In the genomic region with DNA sequence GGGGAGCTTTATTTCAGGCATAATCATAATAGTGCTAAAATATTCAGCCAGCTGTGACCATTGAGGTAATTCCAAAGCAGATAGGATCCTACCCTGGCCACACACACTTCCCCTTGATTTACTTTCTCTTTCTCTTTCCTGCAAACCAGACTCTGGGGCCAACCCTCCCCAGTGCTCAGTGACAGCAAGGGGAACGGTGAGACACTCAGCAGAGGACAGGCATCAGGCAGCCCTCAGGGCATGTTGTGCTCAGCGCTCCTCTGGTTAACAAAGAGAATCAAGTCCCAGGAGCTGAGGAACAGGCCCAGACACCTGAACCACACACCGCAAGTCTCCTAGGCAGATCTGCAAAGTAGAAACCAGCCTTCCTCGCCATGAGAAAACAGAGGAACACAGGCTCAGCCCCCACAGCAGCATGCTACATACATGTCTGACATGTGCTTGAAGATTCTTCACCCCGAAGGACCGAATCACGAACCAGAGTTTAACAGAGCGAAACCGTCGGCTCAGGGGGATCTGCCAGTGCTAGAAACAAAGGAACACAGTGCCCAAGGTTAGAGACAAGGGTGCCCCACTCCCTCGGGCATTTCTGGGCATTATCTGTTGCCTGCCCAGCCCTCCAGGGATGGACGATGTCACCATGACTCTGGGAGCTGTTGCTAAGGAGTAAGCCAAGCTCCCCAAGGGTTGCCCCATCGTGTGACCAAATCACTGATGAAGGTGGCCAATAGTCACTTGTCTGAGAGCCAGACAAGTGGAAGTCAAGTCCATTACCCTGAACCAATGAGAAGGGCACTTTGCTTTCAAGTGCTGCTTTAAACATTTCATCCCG, we compare ENCODE assay signal across 8 cellular contexts. TPM values are rescaled to one million over a fixed set of nuclear protein-coding genes. Genes with fewer than 3 reads are reported as not detected.
DNase-seq lines count a peak whose midpoint lies in the region; ATAC-seq and TF ChIP-seq lines count a peak whose summit lies in the region.

No MANE protein-coding gene starts in this region.

- no peak overlapping the region for H2BK12ac ChIP-seq in H9 (ENCODE audit: insufficient read length, low read depth, low read length)

- H3K4me3 ChIP-seq in choroid plexus epithelial cell (ENCODE audit: low read depth, low read length), result no peak overlapping the region

- H2BK5ac ChIP-seq in H9 (ENCODE audit: insufficient read length, low read length), result no peak overlapping the region

- H4K91ac ChIP-seq in H9 (ENCODE audit: insufficient read length, low read depth, low read length), result no peak overlapping the region

- H2BK120ac ChIP-seq in H9 (ENCODE audit: low read depth, low read length, poor library complexity, severe bottlenecking), result no peak overlapping the region

- no peak overlapping the region for H3K23ac ChIP-seq in H9 (ENCODE audit: insufficient read length, low read depth, low read length)

- H3K79me1 ChIP-seq in H9 (ENCODE audit: insufficient read depth, low read depth, low read length, poor library complexity, severe bottlenecking), result no peaks in the 10 kb centered on the region

- no peak overlapping the region for H3K27ac ChIP-seq in H9 (ENCODE audit: insufficient read length, low read depth, low read length)

- no peak overlapping the region for H4K5ac ChIP-seq in H9 (ENCODE audit: insufficient read length, low read depth, low read length)

- H3K27me3 ChIP-seq in H9 (ENCODE audit: insufficient read depth, low read length), result no peaks in the 10 kb centered on the region

- no peak overlapping the region for H3K4ac ChIP-seq in H9 (ENCODE audit: low read depth, low read length)

- no peak overlapping the region for H2BK15ac ChIP-seq in H9 (ENCODE audit: low read depth, low read length)

- no peaks in the 10 kb centered on the region for H3K4me1 ChIP-seq in H9 (ENCODE audit: insufficient read depth, low read length)

- no peak overlapping the region for H3K18ac ChIP-seq in H9 (ENCODE audit: insufficient read length, low read depth, low read length)

- TF ChIP-seq CTCF in choroid plexus epithelial cell (conservative IDR thresholded peaks at IDR 0.05; ENCODE audit: low read depth, low read length) (no peak), H9 (conservative IDR thresholded peaks at IDR 0.05) (no peak)

- no peaks in the 10 kb centered on the region for H4K20me1 ChIP-seq in H9 (ENCODE audit: control insufficient read depth, insufficient read depth, insufficient read length)

- H3K4me2 ChIP-seq in H9 (ENCODE audit: insufficient read depth, insufficient read length, low read length), result no peak overlapping the region

- no peak overlapping the region for H3K9ac ChIP-seq in H9 (ENCODE audit: extremely low read depth, insufficient read length, low read length)

- DNase-seq in activated CD8-positive, alpha-beta memory T cell treated with anti-CD3 and anti-CD28 coated beads, Interleukin-2, amount 10 ng/mL, durations not matched to agents 7 days and 5 days, result peak; percentile 89
- no peak for DNase-seq in activated CD8-positive, alpha-beta memory T cell treated with anti-CD3 and anti-CD28 coated beads, Interleukin-2, amount 50 U/mL, for 4 hours
- DNase-seq in RPMI7951 (ENCODE audit: low read depth) (peak; percentile 78), choroid plexus epithelial cell (ENCODE audit: low read depth) (peak; percentile 27), HT-29 (ENCODE audit: low spot score) (no peak), H9 (no peak)
- DNase-seq in stimulated activated CD4-positive, alpha-beta T cell treated with anti-CD3 and anti-CD28 coated beads, Interleukin-4, amount 100 ng/mL, for 24 hours, result peak; percentile 52

- H2AFZ ChIP-seq in H9 (ENCODE audit: low read length), result no peak overlapping the region

- CTCF ChIA-PET in activated CD8-positive, alpha-beta memory T cell treated with anti-CD3 and anti-CD28 coated beads, Interleukin-2, amount 10 ng/mL, durations not matched to agents 7 days and 5 days (lab: Charles Lee), result interaction anchor here (1.0 to 5.9 kb wide), 6 partner anchors 12 to 660 kb away, joined by 3 to 77 read pairs (median 6); no protein-coding TSS in a partner anchor

- H3K79me2 ChIP-seq in H9 (ENCODE audit: insufficient read depth, low read length), result no peaks in the 10 kb centered on the region

- H3K36me3 Mint-ChIP-seq in activated CD8-positive, alpha-beta memory T cell treated with anti-CD3 and anti-CD28 coated beads, Interleukin-2, amount 10 ng/mL, durations not matched to agents 7 days and 5 days, result peaks cover 14% of the 10 kb centered on the region
- H3K36me3 Mint-ChIP-seq in H9 (ENCODE audit: insufficient read depth in 1 of 3, low read depth in 3 of 3), result no peaks in the 10 kb centered on the region

- no peak overlapping the region for H3K56ac ChIP-seq in H9 (ENCODE audit: insufficient read length, low read depth, low read length)

- H3K27ac Mint-ChIP-seq in activated CD8-positive, alpha-beta memory T cell treated with anti-CD3 and anti-CD28 coated beads, Interleukin-2, amount 10 ng/mL, durations not matched to agents 7 days and 5 days, result peak overlapping the region; percentile 96
- no peak overlapping the region; a peak in 1 of 7 replicates for H3K27ac Mint-ChIP-seq in H9

- H4K8ac ChIP-seq in H9 (replicated peaks; ENCODE audit: insufficient read length, low read depth, low read length), result no peak overlapping the region

- H3K9me3 Mint-ChIP-seq in activated CD8-positive, alpha-beta memory T cell treated with anti-CD3 and anti-CD28 coated beads, Interleukin-2, amount 10 ng/mL, durations not matched to agents 7 days and 5 days (ENCODE audit: low read depth), result no peaks in the 10 kb centered on the region
- H3K9me3 Mint-ChIP-seq in H9, result no peaks in the 10 kb centered on the region

- no peaks in the 10 kb centered on the region for H3K9me3 ChIP-seq in H9 (ENCODE audit: control insufficient read depth, low read depth, low read length)

- peaks cover 55% of the 10 kb centered on the region for H3K4me1 Mint-ChIP-seq in activated CD8-positive, alpha-beta memory T cell treated with anti-CD3 and anti-CD28 coated beads, Interleukin-2, amount 10 ng/mL, durations not matched to agents 7 days and 5 days
- peaks cover 4 to 6% of the 10 kb centered on the region in 2 experiments; a peak in 3 of 4 replicates for H3K4me1 Mint-ChIP-seq in H9

- peak; percentile 98 for ATAC-seq in activated CD8-positive, alpha-beta memory T cell treated with anti-CD3 and anti-CD28 coated beads, Interleukin-2, amount 10 ng/mL, durations not matched to agents 7 days and 5 days
- ATAC-seq in HG02981 (IDR thresholded peaks at IDR 0.05; ENCODE audit: unreplicated experiment), result peak; percentile 99

- H2AK5ac ChIP-seq in H9 (ENCODE audit: insufficient read length, low read length), result no peak overlapping the region

- no CpG with 5 or more reads among the region's 14 CpGs for WGBS in H9 (ENCODE audit: extremely low coverage, insufficient read length, low lambda C conversion rate)

- no peak overlapping the region for H3K14ac ChIP-seq in H9 (ENCODE audit: insufficient read depth, low read length)

- no peaks in the 10 kb centered on the region for H3K27me3 Mint-ChIP-seq in activated CD8-positive, alpha-beta memory T cell treated with anti-CD3 and anti-CD28 coated beads, Interleukin-2, amount 10 ng/mL, durations not matched to agents 7 days and 5 days
- peaks cover 3% of the 10 kb centered on the region for H3K27me3 Mint-ChIP-seq in H9 (ENCODE audit: low read depth)

- H3K23me2 ChIP-seq in H9 (ENCODE audit: insufficient read length, low read depth, low read length, poor library complexity, severe bottlenecking), result no peaks in the 10 kb centered on the region

- H3T11ph ChIP-seq in H9 (ENCODE audit: low read length), result no peak overlapping the region

- H3K4me3 Mint-ChIP-seq in activated CD8-positive, alpha-beta memory T cell treated with anti-CD3 and anti-CD28 coated beads, Interleukin-2, amount 10 ng/mL, durations not matched to agents 7 days and 5 days, result peak overlapping the region; percentile 74
- no peak overlapping the region for H3K4me3 Mint-ChIP-seq in H9

- H2BK20ac ChIP-seq in H9 (ENCODE audit: low read depth, low read length, poor library complexity, severe bottlenecking), result no peak overlapping the region

RNA-seq across cellular contexts. Expression of a gene that starts 17.5 kb away (rescaled TPM):
- under 1 TPM in 1 of 2 experiments, not detected in 1; 0.40 TPM for total RNA-seq in activated CD8-positive, alpha-beta memory T cell treated with anti-CD3 and anti-CD28 coated beads, Interleukin-2, amount 10 ng/mL, durations not matched to agents 7 days and 5 days
- total RNA-seq in RPMI7951 (2014; rRNA removed; shearing (Covaris generic)), result not detected in 2 replicates
- total RNA-seq in HT-29 (2014; rRNA removed; shearing (Covaris generic)), result not detected in 2 replicates
- not detected in 2 replicates for total RNA-seq in H9 (2021)

Comparison
In these comparisons a context has a peak if more than half of its experiments do, and no peak if none do; other contexts are left out.
1. DNase-seq: peak in activated CD8-positive, alpha-beta memory T cell treated with anti-CD3 and anti-CD28 coated beads, Interleukin-2, amount 10 ng/mL, durations not matched to agents 7 days and 5 days (single experiment), RPMI7951 (single experiment), choroid plexus epithelial cell (single experiment) and stimulated activated CD4-positive, alpha-beta T cell treated with anti-CD3 and anti-CD28 coated beads, Interleukin-4, amount 100 ng/mL, for 24 hours (single experiment); none in activated CD8-positive, alpha-beta memory T cell treated with anti-CD3 and anti-CD28 coated beads, Interleukin-2, amount 50 U/mL, for 4 hours (single experiment), HT-29 (single experiment) and H9 (single experiment).